In genomic region chr3:42635111-42635510, GRCh38 we compare ENCODE assay signal across 1 cellular context.
TF ChIP-seq lines count a peak whose summit lies in the region.

No MANE protein-coding gene starts in this region.

TF ChIP-seq in GM12878, 131 proteins besides CTCF, POLR2A, EP300 and RAD21 (continued from another document):
- TF ChIP-seq MEF2B (IDR thresholded peaks at IDR 0.05; ENCODE audit: partially characterized antibody, poor library complexity, severe bottlenecking): no peak
- no peak for TF ChIP-seq FOXK2 (IDR thresholded peaks at IDR 0.05)
- no peak for TF ChIP-seq KDM1A (IDR thresholded peaks at IDR 0.05; ENCODE audit: borderline replicate concordance)
- TF ChIP-seq ZBTB40 (IDR thresholded peaks at IDR 0.05; ENCODE audit: borderline replicate concordance): no peak
- TF ChIP-seq GABPA (IDR thresholded peaks at IDR 0.05; ENCODE audit: low read depth): no peak
- TF ChIP-seq PRDM15 (CRISPR knock-in tag; IDR thresholded peaks at IDR 0.05): no peak
- TF ChIP-seq SRF (IDR thresholded peaks at IDR 0.05; ENCODE audit: low read depth in 2 of 2, low read length in 2 of 2): no peak
- no peak for TF ChIP-seq RBBP5 (conservative IDR thresholded peaks at IDR 0.05)
- TF ChIP-seq IRF3 (IDR thresholded peaks at IDR 0.05): no peak
- TF ChIP-seq MTA2 (IDR thresholded peaks at IDR 0.05; ENCODE audit: low read depth): no peak
- no peak for TF ChIP-seq NR2C2 (IDR thresholded peaks at IDR 0.05; ENCODE audit: borderline replicate concordance, control insufficient read depth, insufficient read length, low read depth)
- TF ChIP-seq ZBTB4 (CRISPR knock-in tag; IDR thresholded peaks at IDR 0.05): no peak
- peak; percentile 80 for TF ChIP-seq SPI1 (IDR thresholded peaks at IDR 0.05; ENCODE audit: borderline replicate concordance, insufficient read depth, low read depth, low read length)
- no peak for TF ChIP-seq PML (IDR thresholded peaks at IDR 0.05; ENCODE audit: low read length)
- TF ChIP-seq CHD1 (IDR thresholded peaks at IDR 0.05; ENCODE audit: low read depth, low read length): no peak
- no peak for TF ChIP-seq PAX8 (IDR thresholded peaks at IDR 0.05)
- TF ChIP-seq CBFB (IDR thresholded peaks at IDR 0.05; ENCODE audit: low read depth): no peak
- TF ChIP-seq MTA3 (IDR thresholded peaks at IDR 0.05; ENCODE audit: borderline replicate concordance, low read length): no peak
- TF ChIP-seq SMC3 (IDR thresholded peaks at IDR 0.05; ENCODE audit: borderline replicate concordance, low read length): no peak; the same call in 1 of the 2 replicates
- peak; percentile 17; the same call in 1 of the 2 replicates for TF ChIP-seq RUNX3 (IDR thresholded peaks at IDR 0.05; ENCODE audit: low read length)
- TF ChIP-seq RCOR1 (conservative IDR thresholded peaks at IDR 0.05; ENCODE audit: low read depth, low read length): no peak
- no peak for TF ChIP-seq SUZ12 (IDR thresholded peaks at IDR 0.05; ENCODE audit: unreplicated experiment)
- TF ChIP-seq ZNF384 (IDR thresholded peaks at IDR 0.05; ENCODE audit: borderline replicate concordance, low read depth, low read length): no peak
- TF ChIP-seq GATAD2B (conservative IDR thresholded peaks at IDR 0.05; ENCODE audit: low read depth): no peak
- no peak for TF ChIP-seq CEBPB (IDR thresholded peaks at IDR 0.05; ENCODE audit: borderline replicate concordance in 1 of 2, low read depth in 2 of 2, low read length in 2 of 2)
- TF ChIP-seq E2F8 (IDR thresholded peaks at IDR 0.05; ENCODE audit: low read depth, partially characterized antibody): no peak
- TF ChIP-seq BMI1 (IDR thresholded peaks at IDR 0.05; ENCODE audit: borderline replicate concordance): no peak
- no peak for TF ChIP-seq WRNIP1 (IDR thresholded peaks at IDR 0.05; ENCODE audit: borderline replicate concordance, low read depth, low read length)
- no peak for TF ChIP-seq ZBTB11 (CRISPR knock-in tag; IDR thresholded peaks at IDR 0.05)
- TF ChIP-seq KAT2A (conservative IDR thresholded peaks at IDR 0.05; ENCODE audit: control insufficient read depth, low read depth, low read length): no peak
- no peak for TF ChIP-seq ZNF592 (IDR thresholded peaks at IDR 0.05)
- TF ChIP-seq IRF5 (IDR thresholded peaks at IDR 0.05; ENCODE audit: borderline replicate concordance): no peak
